ENCODE assay signal across 25 cellular contexts in the genomic region with DNA sequence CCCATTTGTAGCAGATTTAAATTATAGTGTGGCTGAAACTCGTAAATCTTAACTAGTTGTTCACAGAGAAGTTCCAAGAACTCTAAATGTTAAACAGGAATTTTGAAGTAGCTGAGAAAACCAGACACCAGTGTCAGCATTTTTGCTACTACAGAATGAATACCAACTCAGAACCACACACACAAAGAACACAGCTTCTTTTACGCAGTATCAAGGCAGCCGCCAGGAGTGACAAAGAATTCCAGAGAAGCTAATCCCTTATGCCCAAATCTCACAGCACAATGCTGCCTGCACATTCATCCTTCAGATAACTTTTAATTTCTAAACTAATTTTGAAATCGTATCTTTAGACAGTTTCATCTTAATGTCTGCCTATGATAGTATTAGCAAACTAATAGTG. TPM values are rescaled to one million over a fixed set of nuclear protein-coding genes. Genes with fewer than 3 reads are reported as not detected.
"Had no signal": no experiment of that assay in that cellular context is flagged by ENCODE, and none has a peak within 500 bp of the region (broad histone marks: within the 10 kb centered on the region; RNA-seq: fewer than 3 reads in every experiment).

No MANE protein-coding gene starts in this region.

- ATAC-seq: heart left ventricle had no signal

- H3K9me3 ChIP-seq: adrenal gland, ascending aorta, heart left ventricle, pancreas, prostate gland, right atrium auricular region, suprapubic skin, tibial artery had no signal

- H3K27me3 ChIP-seq: adrenal gland, ascending aorta, brain microvascular endothelial cell, pancreas, right atrium auricular region, suprapubic skin, tibial artery had no signal

- H3K4me3 ChIP-seq: adrenal gland, ascending aorta, heart left ventricle, lung, pancreas, prostate gland, right atrium auricular region, suprapubic skin, tibial artery had no signal

- H3K36me3 ChIP-seq: adrenal gland, ascending aorta, brain microvascular endothelial cell, heart left ventricle, pancreas, prostate gland, right atrium auricular region, suprapubic skin, tibial artery, WERI-Rb-1 had no signal

- H3K27ac ChIP-seq: adrenal gland, ascending aorta, brain microvascular endothelial cell, heart left ventricle, pancreas, prostate gland, right atrium auricular region, suprapubic skin, tibial artery, WERI-Rb-1 had no signal

- DNase-seq: activated CD4-positive, alpha-beta T cell treated with anti-CD3 and anti-CD28 coated beads for 48 hours; activated CD4-positive, alpha-beta T cell treated with anti-CD3 and anti-CD28 coated beads, Interleukin-2, amount 50 U/mL, for 48 hours; activated CD8-positive, alpha-beta memory T cell treated with anti-CD3 and anti-CD28 coated beads for 24 hours; activated effector memory CD4-positive, alpha-beta T cell treated with Interleukin-2 at 50 U/mL for 16 hours; activated naive CD4-positive, alpha-beta T cell treated with anti-CD3 and anti-CD28 coated beads for 36 hours; activated naive CD8-positive, alpha-beta T cell treated with anti-CD3 and anti-CD28 coated beads for 36 hours; adrenal gland; heart left ventricle; nucleus accumbens; pancreas; stimulated activated CD4-positive, alpha-beta T cell treated with anti-CD3 and anti-CD28 coated beads, Interleukin-15, amount 100 ng/mL, for 24 hours; stimulated activated CD4-positive, alpha-beta T cell treated with anti-CD3 and anti-CD28 coated beads, Interleukin-2, amount 100 ng/mL, for 24 hours; stimulated activated naive B cell treated with anti-CD40 and anti-IgM and Interleukin-4, amounts not matched to agents 10 μg/mL and 1 μg/mL and 100 μg/mL, for 72 hours; T-helper 9 cell; tibial artery; WERI-Rb-1 had no signal

- H3K4me1 ChIP-seq: adrenal gland, ascending aorta, heart left ventricle, pancreas, prostate gland, right atrium auricular region, suprapubic skin, tibial artery had no signal

RNA-seq across cellular contexts. Expression of a gene that starts 37.4 kb away (rescaled TPM):
- total RNA-seq: ascending aorta, cardiac septum, chondrocyte, heart left ventricle, mesenteric fat pad, pancreas, right atrium auricular region had no signal
- polyA plus RNA-seq: heart left ventricle had no signal
